ENCODE assay signal across 21 cellular contexts in the genomic region with DNA sequence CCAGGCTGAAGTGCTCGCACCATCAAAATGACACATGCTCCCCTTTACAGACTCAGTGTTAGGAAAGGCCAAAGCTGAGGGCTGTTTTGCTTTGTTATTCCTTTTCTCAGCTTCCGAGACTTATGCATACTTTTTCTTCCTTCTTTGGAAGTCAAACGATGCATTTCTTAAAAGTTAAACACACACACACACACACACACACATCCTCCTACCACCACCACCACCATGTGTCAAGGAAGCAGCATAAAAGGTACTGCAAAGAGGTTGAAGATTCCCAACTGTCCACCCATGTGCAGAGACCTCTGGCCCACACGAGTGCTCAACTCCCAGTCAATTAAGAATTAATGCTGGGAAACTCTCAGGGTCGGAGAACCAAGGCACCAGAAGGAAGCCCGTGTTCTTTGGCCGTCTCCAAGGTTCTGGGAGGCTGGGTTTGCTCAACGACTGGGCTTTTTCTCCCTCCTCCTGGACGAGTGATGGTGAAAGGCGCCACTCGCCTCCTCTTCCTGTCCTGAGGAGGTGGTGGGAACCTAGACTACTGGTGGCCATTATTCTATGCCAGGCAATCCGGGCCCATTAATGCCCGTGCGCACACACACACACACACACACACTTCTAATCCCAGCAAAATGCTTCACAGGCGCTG. TPM values are rescaled to one million over a fixed set of nuclear protein-coding genes. Genes with fewer than 3 reads are reported as not detected.
DNase-seq lines count a peak whose midpoint lies in the region; ATAC-seq and TF ChIP-seq lines count a peak whose summit lies in the region.
"Had no signal": no experiment of that assay in that cellular context is flagged by ENCODE, and none has a peak within 500 bp of the region (broad histone marks: within the 10 kb centered on the region; RNA-seq: fewer than 3 reads in every experiment).

No MANE protein-coding gene starts in this region.

- no peak overlapping the region for H2AFZ ChIP-seq in neuronal stem cell (ENCODE audit: low read length)

- H3K9me3 ChIP-seq in neuronal stem cell (replicated peaks in 1 of 2; ENCODE audit: control insufficient read depth in 2 of 2, insufficient read depth in 1 of 2, low read depth in 1 of 2, low read length in 2 of 2) (peaks cover 2 to 7% of the 10 kb centered on the region in 2 donors), upper lobe of right lung (no peaks in the 10 kb centered on the region)
- H3K9me3 ChIP-seq: suprapubic skin had no signal

- H3K4me2 ChIP-seq in neuronal stem cell (ENCODE audit: insufficient read depth, low read length, poor library complexity, severe bottlenecking): no peak overlapping the region

- H3K9me3 Mint-ChIP-seq in activated T-helper 2 cell treated with anti-CD3 and anti-CD28 coated beads, Interferon-gamma antibody, Interleukin-2, Interleukin-4, amounts not matched to agents 10 μg/mL and 5 μg/mL and 100 μg/mL, durations not matched to agents 14 hours and 24 hours and 36 hours: no peaks in the 10 kb centered on the region
- H3K9me3 Mint-ChIP-seq: activated naive CD4-positive, alpha-beta T cell treated with anti-CD3 and anti-CD28 coated beads, Interleukin-2, amount 50 U/mL, for 72 hours; activated T-cell treated with anti-CD3 and anti-CD28 coated beads, Interleukin-2, amount 50 U/mL, for 72 hours; CD8-positive, alpha-beta memory T cell; memory B cell; natural killer cell treated with Interleukin-12 subunit alpha and Interleukin-12 subunit beta and Interleukin-15 and Interleukin-18, amount 100 ng/mL, for 72 hours had no signal

- no peak overlapping the region for H3K4ac ChIP-seq in neuronal stem cell (ENCODE audit: low read length)

- TF ChIP-seq CTCF in astrocyte of the cerebellum (IDR thresholded peaks at IDR 0.05; ENCODE audit: low read depth, low read length, missing control alignments) (no peak), upper lobe of right lung (IDR thresholded peaks at IDR 0.05) (no peak)

- ATAC-seq in Right ventricle myocardium superior (ENCODE audit: poor library complexity) (no peak), upper lobe of right lung (no peak)
- ATAC-seq: activated naive CD4-positive, alpha-beta T cell treated with anti-CD3 and anti-CD28 coated beads, Interleukin-2, amount 50 U/mL, for 72 hours; activated T-cell treated with anti-CD3 and anti-CD28 coated beads, Interleukin-2, amount 50 U/mL, for 72 hours; GM12878; natural killer cell treated with Interleukin-12 subunit alpha and Interleukin-12 subunit beta and Interleukin-15 and Interleukin-18, amount 100 ng/mL, for 72 hours had no signal

- H2AK5ac ChIP-seq in neuronal stem cell (ENCODE audit: low read depth, low read length): no peak overlapping the region

- no peak overlapping the region for H3K27ac ChIP-seq in neuronal stem cell (replicated peaks; ENCODE audit: low read length)
- no peak overlapping the region for H3K27ac ChIP-seq in upper lobe of right lung
- H3K27ac ChIP-seq: suprapubic skin had no signal

- no peak overlapping the region for H3K9ac ChIP-seq in neuronal stem cell (ENCODE audit: low read depth, low read length, poor library complexity)

- H3K27me3 ChIP-seq in neuronal stem cell (ENCODE audit: control insufficient read depth in 3 of 3, insufficient read depth in 3 of 3, low read depth in 1 of 3, low read length in 3 of 3) (no peaks in the 10 kb centered on the region), upper lobe of right lung (no peaks in the 10 kb centered on the region)
- H3K27me3 ChIP-seq: suprapubic skin had no signal

- in situ Hi-C loops in astrocyte of the cerebellum (cut with HindIII; ENCODE audit: low sequenced_read_pairs): no loop called here

- intact Hi-C loops in Right ventricle myocardium superior (cut with DNase I): loop anchor here (10.0 kb wide), 1 partner anchor 142 kb away; no protein-coding TSS in a partner anchor
- intact Hi-C loops in upper lobe of right lung (cut with DNase I): no loop called here
- intact Hi-C loops in activated T-helper 2 cell treated with anti-CD3 and anti-CD28 coated beads, Interferon-gamma antibody, Interleukin-2, Interleukin-4, amounts not matched to agents 10 μg/mL and 5 μg/mL and 100 μg/mL, durations not matched to agents 14 hours and 24 hours and 36 hours (cut with micrococcal nuclease): no loop called here

- no peak overlapping the region for H3K14ac ChIP-seq in neuronal stem cell (ENCODE audit: low read length)

- H3K4me3 Mint-ChIP-seq in activated T-helper 2 cell treated with anti-CD3 and anti-CD28 coated beads, Interferon-gamma antibody, Interleukin-2, Interleukin-4, amounts not matched to agents 10 μg/mL and 5 μg/mL and 100 μg/mL, durations not matched to agents 14 hours and 24 hours and 36 hours (ENCODE audit: low read depth): no peak overlapping the region
- H3K4me3 Mint-ChIP-seq: activated T-cell treated with anti-CD3 and anti-CD28 coated beads, Interleukin-2, amount 50 U/mL, for 72 hours; CD8-positive, alpha-beta memory T cell; memory B cell; natural killer cell treated with Interleukin-12 subunit alpha and Interleukin-12 subunit beta and Interleukin-15 and Interleukin-18, amount 100 ng/mL, for 72 hours had no signal

- peaks cover 6% of the 10 kb centered on the region for H3K79me1 ChIP-seq in neuronal stem cell (ENCODE audit: low read depth, low read length)

- no peak overlapping the region for H2BK15ac ChIP-seq in neuronal stem cell (ENCODE audit: low read length)

- peaks cover 9% of the 10 kb centered on the region for H3K27me3 Mint-ChIP-seq in activated T-helper 2 cell treated with anti-CD3 and anti-CD28 coated beads, Interferon-gamma antibody, Interleukin-2, Interleukin-4, amounts not matched to agents 10 μg/mL and 5 μg/mL and 100 μg/mL, durations not matched to agents 14 hours and 24 hours and 36 hours (ENCODE audit: low read depth)

- no peak overlapping the region for H3K27ac Mint-ChIP-seq in activated T-helper 2 cell treated with anti-CD3 and anti-CD28 coated beads, Interferon-gamma antibody, Interleukin-2, Interleukin-4, amounts not matched to agents 10 μg/mL and 5 μg/mL and 100 μg/mL, durations not matched to agents 14 hours and 24 hours and 36 hours
- H3K27ac Mint-ChIP-seq: activated naive CD4-positive, alpha-beta T cell treated with anti-CD3 and anti-CD28 coated beads, Interleukin-2, amount 50 U/mL, for 72 hours; activated T-cell treated with anti-CD3 and anti-CD28 coated beads, Interleukin-2, amount 50 U/mL, for 72 hours; CD8-positive, alpha-beta memory T cell; memory B cell; natural killer cell treated with Interleukin-12 subunit alpha and Interleukin-12 subunit beta and Interleukin-15 and Interleukin-18, amount 100 ng/mL, for 72 hours had no signal

- no peak overlapping the region for H4K91ac ChIP-seq in neuronal stem cell (ENCODE audit: low read depth, low read length, poor library complexity)

- H2BK12ac ChIP-seq in neuronal stem cell (ENCODE audit: low read length): no peak overlapping the region

- H3K4me3 ChIP-seq in astrocyte of the cerebellum (ENCODE audit: low read depth, low read length): peak overlapping the region; percentile 0
- H3K4me3 ChIP-seq in neuronal stem cell (ENCODE audit: low read length in 2 of 2): no peak overlapping the region
- no peak overlapping the region for H3K4me3 ChIP-seq in upper lobe of right lung
- H3K4me3 ChIP-seq: GM12878, suprapubic skin had no signal

- H3K36me3 ChIP-seq in neuronal stem cell (replicated peaks in 1 of 2; ENCODE audit: control insufficient read depth in 2 of 2, insufficient read depth in 2 of 2, low read length in 2 of 2) (peaks cover 3 to 99% of the 10 kb centered on the region in 2 donors), upper lobe of right lung (no peaks in the 10 kb centered on the region)
- H3K36me3 ChIP-seq: suprapubic skin had no signal

- no peak overlapping the region for H2BK5ac ChIP-seq in neuronal stem cell (ENCODE audit: low read length)

- H3K4me1 Mint-ChIP-seq in activated T-helper 2 cell treated with anti-CD3 and anti-CD28 coated beads, Interferon-gamma antibody, Interleukin-2, Interleukin-4, amounts not matched to agents 10 μg/mL and 5 μg/mL and 100 μg/mL, durations not matched to agents 14 hours and 24 hours and 36 hours (ENCODE audit: low read depth): no peaks in the 10 kb centered on the region
- H3K4me1 Mint-ChIP-seq: CD8-positive, alpha-beta memory T cell had no signal

- no peaks in the 10 kb centered on the region for H3K36me3 Mint-ChIP-seq in activated T-helper 2 cell treated with anti-CD3 and anti-CD28 coated beads, Interferon-gamma antibody, Interleukin-2, Interleukin-4, amounts not matched to agents 10 μg/mL and 5 μg/mL and 100 μg/mL, durations not matched to agents 14 hours and 24 hours and 36 hours (ENCODE audit: low read depth)
- H3K36me3 Mint-ChIP-seq: activated naive CD4-positive, alpha-beta T cell treated with anti-CD3 and anti-CD28 coated beads, Interleukin-2, amount 50 U/mL, for 72 hours; CD8-positive, alpha-beta memory T cell; memory B cell; natural killer cell treated with Interleukin-12 subunit alpha and Interleukin-12 subunit beta and Interleukin-15 and Interleukin-18, amount 100 ng/mL, for 72 hours had no signal

- H4K8ac ChIP-seq in neuronal stem cell (ENCODE audit: low read depth, low read length): no peak overlapping the region

- DNase-seq in astrocyte of the cerebellum (ENCODE audit: low read depth): no peak
- DNase-seq in Right ventricle myocardium superior: peak; percentile 56
- no peak for DNase-seq in neuronal stem cell (ENCODE audit: low spot score)
- peak; percentile 21 for DNase-seq in upper lobe of right lung
- no peak for DNase-seq in NCI-H146 treated with DMSO at 0.1 percent for 48 hours (lab: John Stamatoyannopoulos, UW; ENCODE audit: unreplicated experiment)
- no peak for DNase-seq in SIG-M5 treated with dmso at 0.1 percent for 504 hours (lab: John Stamatoyannopoulos, UW; ENCODE audit: unreplicated experiment)
- DNase-seq in activated T-helper 2 cell treated with anti-CD3 and anti-CD28 coated beads, Interferon-gamma antibody, Interleukin-2, Interleukin-4, amounts not matched to agents 10 μg/mL and 5 μg/mL and 100 μg/mL, durations not matched to agents 14 hours and 24 hours and 36 hours (ENCODE audit: low spot score): no peak
- DNase-seq: activated T-cell treated with anti-CD3 and anti-CD28 coated beads, Interleukin-2, amount 50 U/mL, for 72 hours; CD8-positive, alpha-beta memory T cell; dermis blood vessel endothelial cell; DMS53; foreskin fibroblast; IMR-90; NCI-H1417; NCI-H526 treated with DMSO at 0.1 percent for 48 hours; stimulated activated CD4-positive, alpha-beta T cell treated with anti-CD3 and anti-CD28 coated beads, Interleukin-15, amount 100 ng/mL, for 24 hours had no signal

- peak overlapping the region; percentile 11 for H3K18ac ChIP-seq in neuronal stem cell (ENCODE audit: low read length)

- no peak overlapping the region for H3K23ac ChIP-seq in neuronal stem cell (ENCODE audit: low read depth, low read length, poor library complexity)

- peaks cover 41 to 43% of the 10 kb centered on the region in 2 donors for H3K4me1 ChIP-seq in neuronal stem cell (ENCODE audit: control insufficient read depth in 2 of 2, insufficient read depth in 1 of 2, low read depth in 1 of 2, low read length in 2 of 2)
- H3K4me1 ChIP-seq in upper lobe of right lung: no peaks in the 10 kb centered on the region

- WGBS in neuronal stem cell (ENCODE audit: extremely low coverage in 2 of 2, insufficient read length in 2 of 2, insufficient replicate concordance in 1 of 2), 2 donors: no CpG with 5 or more reads among the region's 15 CpGs

- no peak overlapping the region for H2BK120ac ChIP-seq in neuronal stem cell (ENCODE audit: low read depth, low read length)

RNA-seq across cellular contexts. Expression of gene MN1, which starts 15.2 kb away (rescaled TPM):
- total RNA-seq in Right ventricle myocardium superior (6.3 TPM), upper lobe of right lung (4.0 TPM)
- 18.7 TPM for polyA plus RNA-seq in neuronal stem cell (2013, experiment 1 of 2)
- polyA plus RNA-seq in neuronal stem cell (2013, experiment 2 of 2): 21.3 TPM
- total RNA-seq in activated T-helper 2 cell treated with anti-CD3 and anti-CD28 coated beads, Interferon-gamma antibody, Interleukin-2, Interleukin-4, amounts not matched to agents 10 μg/mL and 5 μg/mL and 100 μg/mL, durations not matched to agents 14 hours and 24 hours and 36 hours: 0.09 and 0.16 TPM in 2 replicates
- polyA plus RNA-seq: CD8-positive, alpha-beta memory T cell had no signal

Comparison
In these comparisons a context has a peak if more than half of its experiments do, and no peak if none do; other contexts are left out.
1. DNase-seq: peak in Right ventricle myocardium superior (single experiment) and upper lobe of right lung (single experiment); none in astrocyte of the cerebellum (single experiment), neuronal stem cell (single experiment), NCI-H146 treated with DMSO at 0.1 percent for 48 hours (single experiment), SIG-M5 treated with dmso at 0.1 percent for 504 hours (single experiment) and activated T-helper 2 cell treated with anti-CD3 and anti-CD28 coated beads, Interferon-gamma antibody, Interleukin-2, Interleukin-4, amounts not matched to agents 10 μg/mL and 5 μg/mL and 100 μg/mL, durations not matched to agents 14 hours and 24 hours and 36 hours (single experiment).